ENCODE assay signal across 19 cellular contexts in the genomic region with DNA sequence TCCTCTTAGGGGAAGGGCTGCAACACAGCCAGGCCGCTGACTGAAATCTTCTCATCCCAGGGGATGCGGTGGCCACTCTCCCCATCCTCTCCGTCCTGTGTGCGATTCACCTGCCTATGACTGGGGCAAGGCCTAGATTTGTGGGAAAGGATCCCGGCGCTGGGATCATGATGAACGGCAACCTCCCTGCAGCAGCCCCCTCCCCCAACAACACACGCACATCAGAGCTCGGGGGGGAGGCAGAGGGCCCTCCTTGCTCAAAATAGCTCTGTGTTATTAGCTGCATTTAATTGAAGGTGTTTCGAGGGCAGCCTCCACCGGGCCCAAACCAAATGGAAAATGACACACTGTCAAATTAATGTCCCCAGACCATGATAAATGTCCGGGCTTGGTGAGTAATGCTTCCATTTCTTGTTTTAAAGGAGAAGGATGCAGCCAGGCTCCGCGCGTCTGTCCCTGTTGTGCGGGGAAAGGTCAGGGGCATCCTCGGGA. TPM values are rescaled to one million over a fixed set of nuclear protein-coding genes. Genes with fewer than 3 reads are reported as not detected.
A peak's percentile ranks its signal among the peaks of the same experiment; 100 is the strongest.
DNase-seq lines count a peak whose midpoint lies in the region; ATAC-seq lines count a peak whose summit lies in the region.
"Had no signal": no experiment of that assay in that cellular context is flagged by ENCODE, and none has a peak within 500 bp of the region (broad histone marks: within the 10 kb centered on the region; RNA-seq: fewer than 3 reads in every experiment).

No MANE protein-coding gene starts in this region.

- no peak for ATAC-seq in left lobe of liver
- no peak for ATAC-seq in HG03095 (IDR thresholded peaks at IDR 0.05; ENCODE audit: unreplicated experiment)
- no peak for ATAC-seq in HG03457 (IDR thresholded peaks at IDR 0.05; ENCODE audit: unreplicated experiment)
- no peak for ATAC-seq in stimulated activated naive CD8-positive, alpha-beta T cell treated with anti-CD3 and anti-CD28 coated beads, Interleukin-15, Interleukin-2, amounts not matched to agents 100 U/mL and 50 U/mL, for 24 hours
- ATAC-seq: left colon had no signal

- no peak overlapping the region for H2AK5ac ChIP-seq in trophoblast cell (ENCODE audit: low read length)

- H3K4me2 ChIP-seq in BLaER1 treated with 17β-estradiol and CSF1 and Interleukin-3, amounts not matched to agents 10 nM and 100 nM: peak overlapping the region in 6 of 11 experiments; percentile 3 to 37 (median 19); a peak in 4 of 22 replicates
- peak overlapping the region; percentile 51 for H3K4me2 ChIP-seq in trophoblast cell (ENCODE audit: low read length)

- no peak overlapping the region for H2AFZ ChIP-seq in trophoblast cell (ENCODE audit: insufficient read depth, low read length, poor library complexity)

- H3K79me1 ChIP-seq in trophoblast cell (ENCODE audit: low read length): peaks cover 12% of the 10 kb centered on the region

- no peak overlapping the region for H4K12ac ChIP-seq in trophoblast cell (ENCODE audit: low read depth, low read length)

- no peaks in the 10 kb centered on the region for H3K9me3 ChIP-seq in BLaER1 treated with 17β-estradiol and CSF1 and Interleukin-3, amounts not matched to agents 10 nM and 100 nM (replicated peaks in 1 of 11)
- no peaks in the 10 kb centered on the region for H3K9me3 ChIP-seq in trophoblast cell (ENCODE audit: insufficient read depth, low read depth, low read length)
- H3K9me3 ChIP-seq: esophagus muscularis mucosa, spleen had no signal

- no peak overlapping the region for H3K9ac ChIP-seq in BLaER1 treated with 17β-estradiol and CSF1 and Interleukin-3, amounts not matched to agents 10 nM and 100 nM
- H3K9ac ChIP-seq in trophoblast cell (ENCODE audit: low read length): no peak overlapping the region

- H2BK120ac ChIP-seq in trophoblast cell (ENCODE audit: insufficient read depth, low read length, poor library complexity): no peak overlapping the region

- no peak overlapping the region for H2BK12ac ChIP-seq in trophoblast cell (ENCODE audit: low read length)

- H3K18ac ChIP-seq in trophoblast cell (ENCODE audit: low read length): no peak overlapping the region

- peaks cover 0 to 4% (median 0%) of the 10 kb centered on the region in 11 experiments; a peak in 3 of 22 replicates for H3K27me3 ChIP-seq in BLaER1 treated with 17β-estradiol and CSF1 and Interleukin-3, amounts not matched to agents 10 nM and 100 nM
- H3K27me3 ChIP-seq in trophoblast cell (ENCODE audit: insufficient read depth, low read length): no peaks in the 10 kb centered on the region
- H3K27me3 ChIP-seq: esophagus muscularis mucosa had no signal

- peak overlapping the region; percentile 2 for H2BK5ac ChIP-seq in trophoblast cell (ENCODE audit: low read depth, low read length, poor library complexity)

- H4K8ac ChIP-seq in trophoblast cell (ENCODE audit: low read depth, low read length): no peak overlapping the region

- DNase-seq in NCI-H2227 (lab: John Stamatoyannopoulos, UW; ENCODE audit: unreplicated experiment): peak; percentile 85
- peak; percentile 33 for DNase-seq in left lobe of liver (ENCODE audit: low spot score)
- DNase-seq in trophoblast cell: no peak
- DNase-seq in cerebellar nuclear complex (lab: John Stamatoyannopoulos, UW): no peak
- no peak for DNase-seq in stimulated activated naive CD8-positive, alpha-beta T cell treated with anti-CD3 and anti-CD28 coated beads, Interleukin-15, Interleukin-2, amounts not matched to agents 100 U/mL and 50 U/mL, for 24 hours
- DNase-seq: activated CD4-positive, alpha-beta memory T cell treated with anti-CD3 and anti-CD28 coated beads for 36 hours; activated naive CD4-positive, alpha-beta T cell treated with anti-CD3 and anti-CD28 coated beads for 36 hours; activated T-cell treated with anti-CD3 and anti-CD28 coated beads, Interleukin-2, amount 50 U/mL, for 1 hour; anterior cingulate cortex; CD4-positive, alpha-beta memory T cell; DMS79 treated with DMSO at 0.1 percent for 48 hours; effector CD8-positive, alpha-beta T cell; left colon; NCI-H526 had no signal

- no peak overlapping the region for H3K14ac ChIP-seq in trophoblast cell (ENCODE audit: low read length)

- no peak overlapping the region for H3K4me3 ChIP-seq in BLaER1 treated with 17β-estradiol and CSF1 and Interleukin-3, amounts not matched to agents 10 nM and 100 nM
- no peak overlapping the region for H3K4me3 ChIP-seq in trophoblast cell (ENCODE audit: low read depth, low read length)
- H3K4me3 ChIP-seq: esophagus muscularis mucosa, spleen had no signal

- H3K27ac ChIP-seq in BLaER1 treated with 17β-estradiol and CSF1 and Interleukin-3, amounts not matched to agents 10 nM and 100 nM: no peak overlapping the region
- H3K27ac ChIP-seq in trophoblast cell (ENCODE audit: low read depth, low read length): no peak overlapping the region
- H3K27ac ChIP-seq: esophagus muscularis mucosa had no signal

- H3K23ac ChIP-seq in trophoblast cell (ENCODE audit: low read length): no peak overlapping the region

- no peak overlapping the region for H4K91ac ChIP-seq in trophoblast cell (ENCODE audit: low read depth, low read length)

- WGBS in trophoblast cell (ENCODE audit: extremely low coverage, insufficient coverage, insufficient read length): no CpG with 5 or more reads among the region's 17 CpGs

- H3K79me2 ChIP-seq in trophoblast cell (ENCODE audit: control insufficient read depth, insufficient read depth, low read length, poor library complexity): peaks cover 2% of the 10 kb centered on the region

- H3K4ac ChIP-seq in trophoblast cell (ENCODE audit: low read depth, low read length): no peak overlapping the region

- H4K20me1 ChIP-seq in BLaER1 treated with 17β-estradiol and CSF1 and Interleukin-3, amounts not matched to agents 10 nM and 100 nM: peaks cover 0 to 7% (median 0%) of the 10 kb centered on the region in 11 experiments; a peak in 3 of 22 replicates

- no peaks in the 10 kb centered on the region for H3K36me3 ChIP-seq in BLaER1 treated with 17β-estradiol and CSF1 and Interleukin-3, amounts not matched to agents 10 nM and 100 nM
- no peaks in the 10 kb centered on the region for H3K36me3 ChIP-seq in trophoblast cell (ENCODE audit: control insufficient read depth in 1 of 2, insufficient read depth in 2 of 2, low read length in 2 of 2)
- H3K36me3 ChIP-seq: esophagus muscularis mucosa, spleen had no signal

- peaks cover 13 to 31% (median 22%) of the 10 kb centered on the region in 10 experiments for H3K4me1 ChIP-seq in BLaER1 treated with 17β-estradiol and CSF1 and Interleukin-3, amounts not matched to agents 10 nM and 100 nM
- peaks cover 21 to 36% of the 10 kb centered on the region in 2 experiments for H3K4me1 ChIP-seq in trophoblast cell (ENCODE audit: control insufficient read depth in 1 of 2, insufficient read depth in 2 of 2, low read length in 2 of 2)

RNA-seq across cellular contexts. Expression of gene TLE3, which starts 56.3 kb away (rescaled TPM):
- total RNA-seq in left lobe of liver: 7.0 TPM
- polyA plus RNA-seq in trophoblast cell (2013): 139 and 146 TPM in 2 replicates

Comparison
In these comparisons a context has a peak if more than half of its experiments do, and no peak if none do; other contexts are left out.
1. DNase-seq: peak in NCI-H2227 (single experiment) and left lobe of liver (single experiment); none in trophoblast cell (0 of 2), cerebellar nuclear complex (0 of 2) and stimulated activated naive CD8-positive, alpha-beta T cell treated with anti-CD3 and anti-CD28 coated beads, Interleukin-15, Interleukin-2, amounts not matched to agents 100 U/mL and 50 U/mL, for 24 hours (single experiment).